Comparison of ENCODE assay signal across 9 cellular contexts in genomic region chr1:27342391-27342777, GRCh38. TPM values are rescaled to one million over a fixed set of nuclear protein-coding genes. Genes with fewer than 3 reads are reported as not detected.
DNase-seq lines count a peak whose midpoint lies in the region; TF ChIP-seq lines count a peak whose summit lies in the region.
"Had no signal": no experiment of that assay in that cellular context is flagged by ENCODE, and none has a peak within 500 bp of the region (broad histone marks: within the 10 kb centered on the region; RNA-seq: fewer than 3 reads in every experiment).

No MANE protein-coding gene starts in this region.

- DNase-seq in SIG-M5 treated with dmso at 0.1 percent for 504 hours (lab: John Stamatoyannopoulos, UW; ENCODE audit: unreplicated experiment), result peak; percentile 43
- DNase-seq in SIG-M5 (lab: John Stamatoyannopoulos, UW), result no peak
- no peak for DNase-seq in glutamatergic neuron
- no peak for DNase-seq in NCI-H2029 treated with DMSO at 0.1 percent for 48 hours (lab: John Stamatoyannopoulos, UW)
- no peak for DNase-seq in HK-2 (ENCODE audit: unreplicated experiment)
- no peak for DNase-seq in osteocyte (ENCODE audit: extremely low spot score, unreplicated experiment)

- H3K36me3 Mint-ChIP-seq in glutamatergic neuron (ENCODE audit: unreplicated experiment) (no peaks in the 10 kb centered on the region), osteocyte (ENCODE audit: unreplicated experiment) (peaks cover 2% of the 10 kb centered on the region)
- peaks cover 3% of the 10 kb centered on the region for H3K36me3 Mint-ChIP-seq in stimulated activated naive CD8-positive, alpha-beta T cell treated with anti-CD3 and anti-CD28 coated beads, Interleukin-15, Interleukin-2, amounts not matched to agents 100 ng/mL and 50 ng/mL, for 24 hours (ENCODE audit: low read depth)

- H3K9me3 Mint-ChIP-seq in glutamatergic neuron (ENCODE audit: unreplicated experiment) (peaks cover 8% of the 10 kb centered on the region), osteocyte (ENCODE audit: unreplicated experiment) (no peaks in the 10 kb centered on the region)
- H3K9me3 Mint-ChIP-seq in stimulated activated naive CD8-positive, alpha-beta T cell treated with anti-CD3 and anti-CD28 coated beads, Interleukin-15, Interleukin-2, amounts not matched to agents 100 ng/mL and 50 ng/mL, for 24 hours, result no peaks in the 10 kb centered on the region
- H3K9me3 Mint-ChIP-seq: neural crest cell had no signal

- TF ChIP-seq CTCF in VCaP (conservative IDR thresholded peaks at IDR 0.05), result no peak
- TF ChIP-seq CTCF in glutamatergic neuron (IDR thresholded peaks at IDR 0.05; ENCODE audit: partially characterized antibody, unreplicated experiment), result no peak
- TF ChIP-seq CTCF in osteocyte (IDR thresholded peaks at IDR 0.05), result no peak

- H3K4me3 Mint-ChIP-seq in glutamatergic neuron (ENCODE audit: unreplicated experiment) (peak overlapping the region; percentile 34), osteocyte (ENCODE audit: unreplicated experiment) (no peak overlapping the region)
- H3K4me3 Mint-ChIP-seq in stimulated activated naive CD8-positive, alpha-beta T cell treated with anti-CD3 and anti-CD28 coated beads, Interleukin-15, Interleukin-2, amounts not matched to agents 100 ng/mL and 50 ng/mL, for 24 hours, result peak overlapping the region; percentile 87
- H3K4me3 Mint-ChIP-seq: neural crest cell had no signal

- peaks cover 15% of the 10 kb centered on the region for H3K4me1 Mint-ChIP-seq in glutamatergic neuron (ENCODE audit: low read depth, unreplicated experiment)
- H3K4me1 Mint-ChIP-seq in stimulated activated naive CD8-positive, alpha-beta T cell treated with anti-CD3 and anti-CD28 coated beads, Interleukin-15, Interleukin-2, amounts not matched to agents 100 ng/mL and 50 ng/mL, for 24 hours (ENCODE audit: low read depth), result peaks cover 62% of the 10 kb centered on the region
- H3K4me1 Mint-ChIP-seq in osteocyte (ENCODE audit: unreplicated experiment), result peaks cover 35% of the 10 kb centered on the region

- peak overlapping the region; percentile 46 for H3K27ac Mint-ChIP-seq in glutamatergic neuron (ENCODE audit: unreplicated experiment)
- peak overlapping the region; percentile 87 for H3K27ac Mint-ChIP-seq in stimulated activated naive CD8-positive, alpha-beta T cell treated with anti-CD3 and anti-CD28 coated beads, Interleukin-15, Interleukin-2, amounts not matched to agents 100 ng/mL and 50 ng/mL, for 24 hours
- no peak overlapping the region for H3K27ac Mint-ChIP-seq in osteocyte (ENCODE audit: unreplicated experiment)

- peaks cover 8% of the 10 kb centered on the region for H3K27me3 Mint-ChIP-seq in glutamatergic neuron (ENCODE audit: unreplicated experiment)
- no peaks in the 10 kb centered on the region for H3K27me3 Mint-ChIP-seq in stimulated activated naive CD8-positive, alpha-beta T cell treated with anti-CD3 and anti-CD28 coated beads, Interleukin-15, Interleukin-2, amounts not matched to agents 100 ng/mL and 50 ng/mL, for 24 hours
- no peaks in the 10 kb centered on the region for H3K27me3 Mint-ChIP-seq in osteocyte (ENCODE audit: unreplicated experiment)

- H3K27ac ChIP-seq in VCaP, result peak overlapping the region; percentile 80

RNA-seq across cellular contexts. Expression of gene SYTL1, which starts 0.6 kb away (rescaled TPM):
- total RNA-seq in glutamatergic neuron (ENCODE audit: unreplicated experiment) (3.2 TPM), osteocyte (0.46 and 0.97 TPM in 2 replicates)

RNA-seq across cellular contexts. Expression of gene TMEM222, which starts 20.4 kb away (rescaled TPM):
- total RNA-seq in glutamatergic neuron (ENCODE audit: unreplicated experiment) (50.0 TPM), osteocyte (46.5 and 47.1 TPM in 2 replicates)

RNA-seq across cellular contexts. Expression of gene MAP3K6, which starts 24.4 kb away (rescaled TPM):
- 10.0 TPM for total RNA-seq in glutamatergic neuron (ENCODE audit: unreplicated experiment)
- 43.0 and 48.2 TPM in 2 replicates for total RNA-seq in osteocyte

RNA-seq across cellular contexts. Expression of gene FCN3, which starts 32.2 kb away (rescaled TPM):
- total RNA-seq in glutamatergic neuron (ENCODE audit: unreplicated experiment) (not detected), osteocyte (not detected in 2 replicates)
- total RNA-seq: neural crest cell had no signal

RNA-seq across cellular contexts. Expression of gene CD164L2, which starts 40.7 kb away (rescaled TPM):
- not detected for total RNA-seq in glutamatergic neuron (ENCODE audit: unreplicated experiment)
- not detected in 2 replicates for total RNA-seq in osteocyte
- total RNA-seq: neural crest cell had no signal
